Comparison of ENCODE assay signal across 14 cellular contexts in the genomic region with DNA sequence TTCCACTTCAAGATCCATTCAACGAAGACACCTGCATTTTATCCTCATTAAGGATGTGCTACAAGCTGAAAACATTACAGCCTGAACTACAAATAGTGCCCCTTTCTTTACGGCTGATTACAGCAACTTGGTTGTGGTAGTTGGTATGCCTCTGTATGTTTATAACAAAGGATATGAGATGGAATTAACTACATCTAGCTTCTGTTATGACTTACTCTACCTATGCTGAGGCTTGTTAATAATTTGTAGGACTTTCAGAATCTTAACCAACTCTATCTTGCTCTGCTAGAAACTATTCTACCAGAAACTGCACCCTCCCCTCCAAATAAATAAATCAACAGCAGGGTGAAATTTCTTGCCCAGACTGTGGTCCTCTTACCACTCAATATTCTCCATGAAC.
DNase-seq lines count a peak whose midpoint lies in the region; ATAC-seq and TF ChIP-seq lines count a peak whose summit lies in the region.
"Had no signal": no experiment of that assay in that cellular context is flagged by ENCODE, and none has a peak within 500 bp of the region (broad histone marks: within the 10 kb centered on the region; RNA-seq: fewer than 3 reads in every experiment).

No MANE protein-coding gene starts in this region.

- TF ChIP-seq CTCF in GM20000 (IDR thresholded peaks at IDR 0.05; ENCODE audit: extremely low read depth, missing control alignments) (no peak), GM13976 (IDR thresholded peaks at IDR 0.05; ENCODE audit: borderline replicate concordance, control extremely low read depth, extremely low read depth, insufficient read depth, missing control alignments) (no peak)

- in situ Hi-C loops in GM13976 (cut with MboI; ENCODE audit: low sequenced_read_pairs, unreplicated experiment), result no loop called here

- intact Hi-C loops in sciatic nerve (cut with DNase I), result no loop called here

- DNase-seq in GM20000 (ENCODE audit: low spot score) (no peak), GM13976 (ENCODE audit: low spot score) (no peak), sciatic nerve (ENCODE audit: low spot score) (no peak), NCI-H2171 treated with DMSO at 0.1 percent for 48 hours (lab: John Stamatoyannopoulos, UW) (no peak)
- DNase-seq: activated CD8-positive, alpha-beta T cell treated with anti-CD3 and anti-CD28 coated beads for 36 hours; cerebellar nuclear complex; DND-41; left ventricle myocardium inferior; Peyer's patch; stimulated activated CD4-positive, alpha-beta T cell treated with anti-CD3 and anti-CD28 coated beads, Interleukin-12 subunit alpha, Interleukin-12 subunit beta, amount 100 ng/mL, for 4 hours had no signal

- peak; percentile 36 for ATAC-seq in GM18499 (IDR thresholded peaks at IDR 0.05; ENCODE audit: insufficient read depth, unreplicated experiment)
- peak; percentile 62 for ATAC-seq in GM19397 (IDR thresholded peaks at IDR 0.05; ENCODE audit: unreplicated experiment)
- ATAC-seq in HG02763 (IDR thresholded peaks at IDR 0.05; ENCODE audit: unreplicated experiment), result peak; percentile 70
- peak; percentile 79 for ATAC-seq in HG03432 (IDR thresholded peaks at IDR 0.05; ENCODE audit: unreplicated experiment)
- no peak for ATAC-seq in sciatic nerve
- ATAC-seq: activated CD8-positive, alpha-beta T cell treated with anti-CD3 and anti-CD28 coated beads for 36 hours had no signal
